ENCODE assay signal across 11 cellular contexts in genomic region chr20:39049148-39049547, GRCh38.
DNase-seq lines count a peak whose midpoint lies in the region; ATAC-seq, FAIRE-seq and TF ChIP-seq lines count a peak whose summit lies in the region.
"Had no signal": no experiment of that assay in that cellular context is flagged by ENCODE, and none has a peak within 500 bp of the region (broad histone marks: within the 10 kb centered on the region; RNA-seq: fewer than 3 reads in every experiment).

No MANE protein-coding gene starts in this region.

- no peaks in the 10 kb centered on the region for H3K9me3 ChIP-seq in CD8-positive, alpha-beta T cell (ENCODE audit: low read length)
- no peaks in the 10 kb centered on the region for H3K9me3 ChIP-seq in K562 (replicated peaks; ENCODE audit: control insufficient read depth, insufficient read depth, low read depth, low read length)
- no peaks in the 10 kb centered on the region for H3K9me3 ChIP-seq in osteoblast (ENCODE audit: low read depth, low read length)
- H3K9me3 ChIP-seq: body of pancreas had no signal

- 88% methylated on average over 2 of the region's 2 CpGs for WGBS in K562 (ENCODE audit: insufficient coverage, low coverage, missing lambda C conversion rate)

- peaks cover 2% of the 10 kb centered on the region for H3K36me3 Mint-ChIP-seq in CD8-positive, alpha-beta T cell
- no peaks in the 10 kb centered on the region for H3K36me3 Mint-ChIP-seq in IgD-negative memory B cell

- intact Hi-C loops in CD8-positive, alpha-beta T cell (cut with DNase I, micrococcal nuclease): loop anchor here in 1 of 2 experiments (2.0 to 5.0 kb wide), 2 partner anchors 122 to 302 kb away; partner anchors contain the start of genes ACTR5 and FAM83D
- intact Hi-C loops in K562 (cut with micrococcal nuclease): loop anchor here (2.0 to 10.0 kb wide), 3 partner anchors 294 to 402 kb away; partner anchors contain the start of gene SLC32A1

- peak overlapping the region; percentile 37 to 76; a peak in 1 of 4 replicates for H3K9ac ChIP-seq in K562 (ENCODE audit: insufficient read depth in 1 of 2, low read depth in 2 of 2, low read length in 2 of 2)

- TF ChIP-seq EP300 in K562 (IDR thresholded peaks at IDR 0.05; ENCODE audit: low read length): no peak

- FAIRE-seq in K562 (lab: Jason Lieb, UNC): peak; percentile 40

- H3K36me3 ChIP-seq in CD8-positive, alpha-beta T cell (ENCODE audit: insufficient read depth, low read length): no peaks in the 10 kb centered on the region
- H3K36me3 ChIP-seq in K562 (ENCODE audit: control insufficient read depth, insufficient read depth, low read length) (no peaks in the 10 kb centered on the region; the same call in 2 of the 3 replicates), osteoblast (ENCODE audit: insufficient read depth, low read length) (no peaks in the 10 kb centered on the region)

- H3K4me1 ChIP-seq in CD8-positive, alpha-beta T cell (ENCODE audit: insufficient read depth, low read length): peaks cover 9% of the 10 kb centered on the region
- H3K4me1 ChIP-seq in K562 (replicated peaks in 1 of 2; ENCODE audit: control insufficient read depth in 2 of 2, insufficient read depth in 2 of 2, low read length in 2 of 2) (peaks cover 8 to 16% of the 10 kb centered on the region in 2 experiments), osteoblast (ENCODE audit: insufficient read depth, low read length) (peaks cover 8% of the 10 kb centered on the region)

- peak in 1 of 7 experiments; percentile 48 for DNase-seq in CD8-positive, alpha-beta T cell
- DNase-seq in K562 (ENCODE audit: extremely low read depth in 1 of 4, low spot score in 3 of 4) (no peak), osteoblast (ENCODE audit: insufficient read length, low spot score, missing footprints) (no peak), NCI-H1930 (lab: John Stamatoyannopoulos, UW) (no peak), left lobe of liver (ENCODE audit: low spot score) (no peak), MV-4-11 (lab: John Stamatoyannopoulos, UW) (no peak)
- DNase-seq: NCI-H2171 had no signal

- H3K27me3 ChIP-seq in CD8-positive, alpha-beta T cell (ENCODE audit: insufficient read depth, low read length): no peaks in the 10 kb centered on the region
- H3K27me3 ChIP-seq in K562 (ENCODE audit: control insufficient read depth in 2 of 2, insufficient read depth in 2 of 2, low read length in 2 of 2) (peaks cover 0 to 6% of the 10 kb centered on the region in 2 experiments; a peak in 3 of 5 replicates), osteoblast (ENCODE audit: insufficient read depth, low read length) (peaks cover 4% of the 10 kb centered on the region)
- H3K27me3 ChIP-seq: body of pancreas had no signal

- CTCF ChIA-PET in CD8-positive, alpha-beta T cell (lab: Charles Lee): interaction anchor here (0.6 to 16.4 kb wide), 31 partner anchors 8 to 420 kb away, joined by 3 to 391 read pairs (median 6); partner anchors contain the start of genes DHX35 and FAM83D
- CTCF ChIA-PET in K562 (lab: Yijun Ruan, JAX; ENCODE audit: low intra/inter-chr PET ratio): interaction anchor here (0.7 to 4.9 kb wide), 6 partner anchors 32 to 1914 kb away, joined by 3 to 29 read pairs (median 6); partner anchors contain the start of gene FAM83D

- H3K4me2 ChIP-seq in K562 (ENCODE audit: insufficient read depth, low read length) (peak overlapping the region; percentile 93; the same call in 1 of the 2 replicates), osteoblast (ENCODE audit: insufficient read depth, low read length) (peak overlapping the region; percentile 93)

- no peaks in the 10 kb centered on the region for H3K79me2 ChIP-seq in K562 (ENCODE audit: control insufficient read depth, insufficient read depth, low read length)
- H3K79me2 ChIP-seq in osteoblast (ENCODE audit: insufficient read depth, low read length): no peaks in the 10 kb centered on the region

- POLR2A ChIA-PET in CD8-positive, alpha-beta T cell (lab: Charles Lee): interaction anchor here (1.1 to 2.2 kb wide), 3 partner anchors 11 to 32 kb away, joined by 3 to 9 read pairs (median 3); no protein-coding TSS in a partner anchor
- POLR2A ChIA-PET in K562 (lab: Yijun Ruan, JAX): interaction anchor here (0.6 to 2.5 kb wide), 8 partner anchors 10 to 259 kb away, joined by 3 to 12 read pairs (median 4); partner anchors contain the start of gene FAM83D

- H3K4me3 ChIP-seq in CD8-positive, alpha-beta T cell (ENCODE audit: low read depth, low read length): no peak overlapping the region
- H3K4me3 ChIP-seq in K562: no peak overlapping the region
- H3K4me3 ChIP-seq in osteoblast (ENCODE audit: insufficient read depth, low read length): no peak overlapping the region

- no TSS peak for BruUV-seq in K562 (replicated peaks; lab: Mats Ljungman, UMichigan)

- ATAC-seq in CD8-positive, alpha-beta T cell: no peak
- ATAC-seq in K562 (no peak), HG03354 (IDR thresholded peaks at IDR 0.05; ENCODE audit: poor library complexity, severe bottlenecking, unreplicated experiment) (no peak), left lobe of liver (no peak)

- H2AFZ ChIP-seq in K562 (ENCODE audit: low read depth, low read length): peak overlapping the region; percentile 99
- H2AFZ ChIP-seq in osteoblast (ENCODE audit: low read length): no peak overlapping the region

- H3K9me3 Mint-ChIP-seq in CD8-positive, alpha-beta T cell: no peaks in the 10 kb centered on the region
- H3K9me3 Mint-ChIP-seq in IgD-negative memory B cell: no peaks in the 10 kb centered on the region

- H3K4me1 Mint-ChIP-seq in CD8-positive, alpha-beta T cell (ENCODE audit: low read depth): peaks cover 9% of the 10 kb centered on the region
- peaks cover 0 to 7% (median 4%) of the 10 kb centered on the region in 3 donors for H3K4me1 Mint-ChIP-seq in IgD-negative memory B cell

- H3K27ac Mint-ChIP-seq in CD8-positive, alpha-beta T cell: no peak overlapping the region
- H3K27ac Mint-ChIP-seq in IgD-negative memory B cell: no peak overlapping the region

- H3K27ac ChIP-seq in CD8-positive, alpha-beta T cell (ENCODE audit: low read depth, low read length): no peak overlapping the region
- H3K27ac ChIP-seq in K562 (ENCODE audit: extremely low read depth, low read depth, low read length) (no peak overlapping the region), osteoblast (ENCODE audit: low read depth, low read length) (no peak overlapping the region)
- H3K27ac ChIP-seq: epithelial cell of prostate had no signal

- H3K9me1 ChIP-seq in K562 (ENCODE audit: control insufficient read depth, insufficient read depth, low read length): no peaks in the 10 kb centered on the region

- TF ChIP-seq POLR2A in K562 (conservative IDR thresholded peaks at IDR 0.05): no peak

- H4K20me1 ChIP-seq in K562 (replicated peaks; ENCODE audit: control insufficient read depth, insufficient read depth, low read length) (no peaks in the 10 kb centered on the region), osteoblast (ENCODE audit: insufficient read depth, low read length) (no peaks in the 10 kb centered on the region)

- no peak for TF ChIP-seq RAD21 in K562 (CRISPR knock-in tag; conservative IDR thresholded peaks at IDR 0.05 in 1 of 2, IDR thresholded peaks at IDR 0.05 in 1 of 2)

- peak overlapping the region; percentile 15 for H3K4me3 Mint-ChIP-seq in CD8-positive, alpha-beta T cell
- peak overlapping the region; percentile 12 to 94 (median 91) for H3K4me3 Mint-ChIP-seq in IgD-negative memory B cell

- in situ Hi-C loops in K562 (cut with MboI): loop anchor here (10.0 kb wide), 1 partner anchor 404 kb away; no protein-coding TSS in a partner anchor

- TF ChIP-seq CTCF in CD8-positive, alpha-beta T cell (IDR thresholded peaks at IDR 0.05): no peak
- no peak for TF ChIP-seq CTCF in K562 (IDR thresholded peaks at IDR 0.05 in 2 of 3, conservative IDR thresholded peaks at IDR 0.05 in 1 of 3; ENCODE audit: insufficient read depth in 2 of 3, low read depth in 1 of 3, low read length in 3 of 3)
- no peak for TF ChIP-seq CTCF in osteoblast (IDR thresholded peaks at IDR 0.05; ENCODE audit: extremely low read depth, low read depth, low read length)

- H3K27me3 Mint-ChIP-seq in CD8-positive, alpha-beta T cell (ENCODE audit: low read depth): peaks cover 6% of the 10 kb centered on the region
- no peaks in the 10 kb centered on the region for H3K27me3 Mint-ChIP-seq in IgD-negative memory B cell

TF ChIP-seq in K562, 482 proteins besides CTCF, POLR2A, EP300 and RAD21 (continues in another document):
- TF ChIP-seq SNRNP70 (optimal IDR thresholded peaks at IDR 0.05; ENCODE audit: low read depth, low read length) (no peak), ZBTB9 (CRISPR knock-in tag; IDR thresholded peaks at IDR 0.05) (no peak), DMBX1 (CRISPR knock-in tag; IDR thresholded peaks at IDR 0.05; ENCODE audit: borderline replicate concordance) (no peak), ZNF384 (IDR thresholded peaks at IDR 0.05; ENCODE audit: low read depth, low read length) (no peak)
- TF ChIP-seq, protein P1, sequence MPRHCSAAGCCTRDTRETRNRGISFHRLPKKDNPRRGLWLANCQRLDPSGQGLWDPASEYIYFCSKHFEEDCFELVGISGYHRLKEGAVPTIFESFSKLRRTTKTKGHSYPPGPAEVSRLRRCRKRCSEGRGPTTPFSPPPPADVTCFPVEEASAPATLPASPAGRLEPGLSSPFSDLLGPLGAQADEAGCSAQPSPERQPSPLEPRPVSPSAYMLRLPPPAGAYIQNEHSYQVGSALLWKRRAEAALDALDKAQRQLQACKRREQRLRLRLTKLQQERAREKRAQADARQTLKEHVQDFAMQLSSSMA (CRISPR knock-in tag; IDR thresholded peaks at IDR 0.05): no peak
